24 cellular contexts compared by ENCODE assay signal in genomic region chr10:127921075-127921750, GRCh38. TPM values are rescaled to one million over a fixed set of nuclear protein-coding genes. Genes with fewer than 3 reads are reported as not detected.
A peak's percentile ranks its signal among the peaks of the same experiment; 100 is the strongest.
DNase-seq lines count a peak whose midpoint lies in the region; ATAC-seq and TF ChIP-seq lines count a peak whose summit lies in the region.
"Had no signal": no experiment of that assay in that cellular context is flagged by ENCODE, and none has a peak within 500 bp of the region (broad histone marks: within the 10 kb centered on the region; RNA-seq: fewer than 3 reads in every experiment).

No MANE protein-coding gene starts in this region.

- no peak overlapping the region for H3K4me3 ChIP-seq in right atrium auricular region
- no peak overlapping the region for H3K4me3 ChIP-seq in brain microvascular endothelial cell (ENCODE audit: low read depth, low read length)
- no peak overlapping the region for H3K4me3 ChIP-seq in naive thymus-derived CD4-positive, alpha-beta T cell (ENCODE audit: low read length)
- H3K4me3 ChIP-seq: MG63, PC-9 had no signal

- no peaks in the 10 kb centered on the region for H3K27me3 Mint-ChIP-seq in naive thymus-derived CD4-positive, alpha-beta T cell
- peaks cover 6% of the 10 kb centered on the region for H3K27me3 Mint-ChIP-seq in type B pancreatic cell

- peaks cover 0 to 16% (median 0%) of the 10 kb centered on the region in 7 donors for H3K4me1 Mint-ChIP-seq in naive thymus-derived CD4-positive, alpha-beta T cell
- H3K4me1 Mint-ChIP-seq in type B pancreatic cell (ENCODE audit: unreplicated experiment) = peaks cover 12% of the 10 kb centered on the region

- in situ Hi-C loops in brain microvascular endothelial cell (cut with HindIII; ENCODE audit: low pct_ligation_motif_present, low sequenced_read_pairs) = no loop called here

- H3K4me3 Mint-ChIP-seq in naive thymus-derived CD4-positive, alpha-beta T cell = no peak overlapping the region
- H3K4me3 Mint-ChIP-seq in type B pancreatic cell = no peak overlapping the region
- H3K4me3 Mint-ChIP-seq: effector memory CD8-positive, alpha-beta T cell; IgD-negative memory B cell; WTC11 had no signal

- no peaks in the 10 kb centered on the region for H3K9me3 ChIP-seq in right atrium auricular region
- H3K9me3 ChIP-seq in naive thymus-derived CD4-positive, alpha-beta T cell (ENCODE audit: control insufficient read depth in 2 of 3, low read length in 3 of 3) = no peaks in the 10 kb centered on the region
- H3K9me3 ChIP-seq: MG63 had no signal

- no peak for DNase-seq in right atrium auricular region (ENCODE audit: low spot score)
- no peak for DNase-seq in left cardiac atrium
- no peak for DNase-seq in brain microvascular endothelial cell
- DNase-seq in naive thymus-derived CD4-positive, alpha-beta T cell = no peak
- peak; percentile 51 for DNase-seq in type B pancreatic cell (ENCODE audit: extremely low spot score, unreplicated experiment)
- no peak for DNase-seq in HuH-7.5 (ENCODE audit: low spot score)
- DNase-seq: activated CD4-positive, alpha-beta T cell treated with anti-CD3 and anti-CD28 coated beads, Interleukin-2, amount 50 U/mL, for 48 hours; amygdala; DMS 273 treated with DMSO at 0.1 percent for 48 hours; effector memory CD8-positive, alpha-beta T cell; MG63; midbrain; NCI-H1694; PC-9; retina; stimulated activated CD8-positive, alpha-beta memory T cell treated with anti-CD3 and anti-CD28 coated beads, Interleukin-4, amount 100 ng/mL, for 48 hours had no signal

- peak overlapping the region; percentile 81 to 89 for H3K27ac ChIP-seq in right atrium auricular region
- peak overlapping the region; percentile 89 for H3K27ac ChIP-seq in brain microvascular endothelial cell
- no peak overlapping the region for H3K27ac ChIP-seq in naive thymus-derived CD4-positive, alpha-beta T cell (ENCODE audit: low read depth, low read length)
- H3K27ac ChIP-seq: C4-2B, PC-9 had no signal

- intact Hi-C loops in left cardiac atrium (cut with DNase I) = no loop called here
- intact Hi-C loops in naive thymus-derived CD4-positive, alpha-beta T cell (cut with micrococcal nuclease) = no loop called here

- H3K4me1 ChIP-seq in right atrium auricular region = peaks cover 0 to 68% of the 10 kb centered on the region in 2 donors
- H3K4me1 ChIP-seq in naive thymus-derived CD4-positive, alpha-beta T cell (ENCODE audit: control insufficient read depth in 2 of 2, insufficient read depth in 2 of 2, low read length in 2 of 2) = no peaks in the 10 kb centered on the region

- no peak for TF ChIP-seq POLR2A in GM18505 (IDR thresholded peaks at IDR 0.05; ENCODE audit: borderline replicate concordance, extremely low read depth, insufficient read depth, insufficient read length)

- CTCF ChIA-PET in naive thymus-derived CD4-positive, alpha-beta T cell (lab: Charles Lee) = no interaction called here

- H3K9me3 Mint-ChIP-seq in naive thymus-derived CD4-positive, alpha-beta T cell = peaks cover 0 to 3% (median 0%) of the 10 kb centered on the region in 11 donors
- no peaks in the 10 kb centered on the region for H3K9me3 Mint-ChIP-seq in type B pancreatic cell
- H3K9me3 Mint-ChIP-seq: effector memory CD8-positive, alpha-beta T cell; IgD-negative memory B cell; WTC11 had no signal

- POLR2A ChIA-PET in naive thymus-derived CD4-positive, alpha-beta T cell (lab: Charles Lee) = no interaction called here

- peaks cover 0 to 1% (median 0%) of the 10 kb centered on the region in 5 donors for H3K36me3 Mint-ChIP-seq in naive thymus-derived CD4-positive, alpha-beta T cell
- H3K36me3 Mint-ChIP-seq in type B pancreatic cell = no peaks in the 10 kb centered on the region
- H3K36me3 Mint-ChIP-seq: IgD-negative memory B cell, WTC11 had no signal

- no peak for ATAC-seq in left cardiac atrium
- peak; percentile 17 for ATAC-seq in naive thymus-derived CD4-positive, alpha-beta T cell
- ATAC-seq in GM19455 (IDR thresholded peaks at IDR 0.05; ENCODE audit: unreplicated experiment) = no peak
- ATAC-seq in GM18505 (IDR thresholded peaks at IDR 0.05; ENCODE audit: unreplicated experiment) = no peak
- ATAC-seq: effector memory CD8-positive, alpha-beta T cell; WTC11 had no signal

- H3K27me3 ChIP-seq in right atrium auricular region (no peaks in the 10 kb centered on the region), brain microvascular endothelial cell (replicated peaks) (no peaks in the 10 kb centered on the region)
- H3K27me3 ChIP-seq in naive thymus-derived CD4-positive, alpha-beta T cell (ENCODE audit: control insufficient read depth in 2 of 2, insufficient read depth in 2 of 2, low read length in 2 of 2) = no peaks in the 10 kb centered on the region
- H3K27me3 ChIP-seq: MG63 had no signal

- H3K36me3 ChIP-seq in right atrium auricular region (no peaks in the 10 kb centered on the region), brain microvascular endothelial cell (replicated peaks) (no peaks in the 10 kb centered on the region)
- no peaks in the 10 kb centered on the region for H3K36me3 ChIP-seq in naive thymus-derived CD4-positive, alpha-beta T cell (ENCODE audit: control insufficient read depth in 2 of 3, insufficient read depth in 3 of 3, low read length in 3 of 3)
- H3K36me3 ChIP-seq: MG63 had no signal

- TF ChIP-seq CTCF in right atrium auricular region (IDR thresholded peaks at IDR 0.05) = no peak
- no peak for TF ChIP-seq CTCF in brain microvascular endothelial cell (IDR thresholded peaks at IDR 0.05; ENCODE audit: low read depth, low read length, missing control alignments)
- TF ChIP-seq CTCF in type B pancreatic cell (conservative IDR thresholded peaks at IDR 0.05) = no peak

- peak overlapping the region in 1 of 9 donors; percentile 29 for H3K27ac Mint-ChIP-seq in naive thymus-derived CD4-positive, alpha-beta T cell
- H3K27ac Mint-ChIP-seq in type B pancreatic cell = no peak overlapping the region
- H3K27ac Mint-ChIP-seq: effector memory CD8-positive, alpha-beta T cell; IgD-negative memory B cell; WTC11 had no signal

RNA-seq across cellular contexts. Expression of gene PTPRE, which starts 14.3 kb away (rescaled TPM):
- 10 to 100 TPM; 11.3 to 23.5 TPM for total RNA-seq in right atrium auricular region
- total RNA-seq in left cardiac atrium = 10 to 100 TPM; 14.2 to 24.3 TPM
- 100 to 1,000 TPM in 1 of 5 experiments, 10 to 100 TPM in 4; 25.4 to 237 (median 29.1) TPM for total RNA-seq in naive thymus-derived CD4-positive, alpha-beta T cell
- 1 to 10 TPM; 6.6 to 9.4 TPM for polyA plus RNA-seq in naive thymus-derived CD4-positive, alpha-beta T cell
- total RNA-seq in type B pancreatic cell (ENCODE audit: low replicate concordance) = 2.5 and 3.6 TPM in 2 replicates
- total RNA-seq: G401 had no signal

RNA-seq across cellular contexts. Expression of gene CLRN3, which starts 28.5 kb away (rescaled TPM):
- total RNA-seq in right atrium auricular region = not detected
- not detected for total RNA-seq in left cardiac atrium
- not detected for total RNA-seq in naive thymus-derived CD4-positive, alpha-beta T cell
- not detected for polyA plus RNA-seq in naive thymus-derived CD4-positive, alpha-beta T cell
- 2.2 and 6.6 TPM in 2 replicates for total RNA-seq in type B pancreatic cell (ENCODE audit: low replicate concordance)
- total RNA-seq: A673; G401; PC-9; T-helper 2 cell treated with Interferon-gamma antibody and Interleukin-4, amounts not matched to agents 100 ng/mL and 5 ng/mL, for 36 hours; WTC11 had no signal
- polyA plus RNA-seq: IgD-negative memory B cell had no signal
